Comparison of ENCODE assay signal across 1 cellular context in the genomic region with DNA sequence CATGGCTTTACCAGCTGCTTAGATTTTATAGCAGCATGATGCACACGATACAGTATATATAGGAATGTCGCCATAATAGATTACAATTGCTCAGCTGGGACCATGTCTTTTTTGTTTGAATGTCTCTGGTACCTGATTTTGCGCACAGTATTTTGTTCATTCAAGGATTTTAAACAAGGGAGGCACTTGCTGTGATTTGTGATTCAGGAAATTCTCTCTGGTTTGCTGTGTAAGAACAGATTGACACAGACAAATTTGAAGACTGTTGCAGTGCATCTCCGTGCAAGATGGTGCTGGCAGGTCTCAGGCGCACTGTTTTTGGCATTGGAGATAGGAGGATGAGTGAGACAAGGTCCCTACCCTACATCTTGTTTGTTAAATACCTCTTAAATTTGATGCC.
TF ChIP-seq lines count a peak whose summit lies in the region.

No MANE protein-coding gene starts in this region.

TF ChIP-seq in IMR-90, 13 proteins besides CTCF, POLR2A, EP300 and RAD21:
- TF ChIP-seq RFX5 (IDR thresholded peaks at IDR 0.05; ENCODE audit: low read depth, low read length) (no peak), CEBPB (IDR thresholded peaks at IDR 0.05; ENCODE audit: low read depth, low read length) (no peak), MAFK (IDR thresholded peaks at IDR 0.05; ENCODE audit: low read depth, low read length) (no peak), NFE2L2 (IDR thresholded peaks at IDR 0.05; ENCODE audit: low read depth, low read length) (no peak), BHLHE40 (IDR thresholded peaks at IDR 0.05; ENCODE audit: low read depth, low read length) (no peak), MXI1 (IDR thresholded peaks at IDR 0.05; ENCODE audit: borderline replicate concordance, low read depth, low read length) (no peak), MAZ (IDR thresholded peaks at IDR 0.05; ENCODE audit: borderline replicate concordance, low read depth, low read length) (no peak), FOS (IDR thresholded peaks at IDR 0.05; ENCODE audit: low read depth, low read length) (no peak), CHD1 (IDR thresholded peaks at IDR 0.05; ENCODE audit: low read depth, low read length) (no peak), RCOR1 (IDR thresholded peaks at IDR 0.05; ENCODE audit: insufficient replicate concordance, low read length) (no peak), SMC3 (IDR thresholded peaks at IDR 0.05; ENCODE audit: low read depth, low read length) (no peak)
- TF ChIP-seq, protein P1, sequence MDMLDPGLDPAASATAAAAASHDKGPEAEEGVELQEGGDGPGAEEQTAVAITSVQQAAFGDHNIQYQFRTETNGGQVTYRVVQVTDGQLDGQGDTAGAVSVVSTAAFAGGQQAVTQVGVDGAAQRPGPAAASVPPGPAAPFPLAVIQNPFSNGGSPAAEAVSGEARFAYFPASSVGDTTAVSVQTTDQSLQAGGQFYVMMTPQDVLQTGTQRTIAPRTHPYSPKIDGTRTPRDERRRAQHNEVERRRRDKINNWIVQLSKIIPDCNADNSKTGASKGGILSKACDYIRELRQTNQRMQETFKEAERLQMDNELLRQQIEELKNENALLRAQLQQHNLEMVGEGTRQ (IDR thresholded peaks at IDR 0.05; ENCODE audit: low read depth, low read length), result no peak
- TF ChIP-seq, protein P2, sequence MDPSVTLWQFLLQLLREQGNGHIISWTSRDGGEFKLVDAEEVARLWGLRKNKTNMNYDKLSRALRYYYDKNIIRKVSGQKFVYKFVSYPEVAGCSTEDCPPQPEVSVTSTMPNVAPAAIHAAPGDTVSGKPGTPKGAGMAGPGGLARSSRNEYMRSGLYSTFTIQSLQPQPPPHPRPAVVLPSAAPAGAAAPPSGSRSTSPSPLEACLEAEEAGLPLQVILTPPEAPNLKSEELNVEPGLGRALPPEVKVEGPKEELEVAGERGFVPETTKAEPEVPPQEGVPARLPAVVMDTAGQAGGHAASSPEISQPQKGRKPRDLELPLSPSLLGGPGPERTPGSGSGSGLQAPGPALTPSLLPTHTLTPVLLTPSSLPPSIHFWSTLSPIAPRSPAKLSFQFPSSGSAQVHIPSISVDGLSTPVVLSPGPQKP (IDR thresholded peaks at IDR 0.05; ENCODE audit: borderline replicate concordance, low read depth, low read length), result no peak
